25 cellular contexts compared by ENCODE assay signal in genomic region chr10:71721313-71721712, GRCh38. TPM values are rescaled to one million over a fixed set of nuclear protein-coding genes. Genes with fewer than 3 reads are reported as not detected.
DNase-seq lines count a peak whose midpoint lies in the region; ATAC-seq and TF ChIP-seq lines count a peak whose summit lies in the region.
"Had no signal": no experiment of that assay in that cellular context is flagged by ENCODE, and none has a peak within 500 bp of the region (broad histone marks: within the 10 kb centered on the region; RNA-seq: fewer than 3 reads in every experiment).

No MANE protein-coding gene starts in this region.

- H3K4me1 Mint-ChIP-seq in activated CD4-positive, alpha-beta T cell treated with anti-CD3 and anti-CD28 coated beads, Interleukin-2, amount 10 ng/mL, durations not matched to agents 7 days and 5 days = peaks cover 40% of the 10 kb centered on the region
- H3K4me1 Mint-ChIP-seq in activated CD4-positive, alpha-beta T cell treated with anti-CD3 and anti-CD28 coated beads for 36 hours = peaks cover 41% of the 10 kb centered on the region
- peaks cover 56% of the 10 kb centered on the region for H3K4me1 Mint-ChIP-seq in stimulated activated naive CD8-positive, alpha-beta T cell treated with anti-CD3 and anti-CD28 coated beads, Interleukin-15, Interleukin-2, amounts not matched to agents 100 ng/mL and 50 ng/mL, for 24 hours (ENCODE audit: low read depth)
- H3K4me1 Mint-ChIP-seq in stimulated activated naive CD8-positive, alpha-beta T cell treated with anti-CD3 and anti-CD28 coated beads, Interleukin-15, amount 100 ng/mL, for 72 hours = peaks cover 58% of the 10 kb centered on the region
- peaks cover 33% of the 10 kb centered on the region for H3K4me1 Mint-ChIP-seq in nephron

- CTCF ChIA-PET in activated CD4-positive, alpha-beta T cell treated with anti-CD3 and anti-CD28 coated beads, Interleukin-2, amount 10 ng/mL, durations not matched to agents 7 days and 5 days (lab: Charles Lee) = interaction anchor here (1.4 to 5.3 kb wide), 2 partner anchors 13 to 24 kb away, joined by 5 to 25 read pairs; no protein-coding TSS in a partner anchor
- CTCF ChIA-PET in activated CD4-positive, alpha-beta T cell treated with anti-CD3 and anti-CD28 coated beads for 36 hours (lab: Charles Lee) = interaction anchor here (1.2 to 2.3 kb wide), 2 partner anchors 8 to 13 kb away, joined by 3 to 15 read pairs; no protein-coding TSS in a partner anchor

- H3K36me3 Mint-ChIP-seq in activated CD4-positive, alpha-beta T cell treated with anti-CD3 and anti-CD28 coated beads, Interleukin-2, amount 10 ng/mL, durations not matched to agents 7 days and 5 days (ENCODE audit: low read depth) = peaks cover 2% of the 10 kb centered on the region
- peaks cover 6% of the 10 kb centered on the region for H3K36me3 Mint-ChIP-seq in activated CD4-positive, alpha-beta T cell treated with anti-CD3 and anti-CD28 coated beads for 36 hours (ENCODE audit: low read depth)
- H3K36me3 Mint-ChIP-seq in stimulated activated naive CD8-positive, alpha-beta T cell treated with anti-CD3 and anti-CD28 coated beads, Interleukin-15, Interleukin-2, amounts not matched to agents 100 ng/mL and 50 ng/mL, for 24 hours (ENCODE audit: low read depth) = no peaks in the 10 kb centered on the region
- H3K36me3 Mint-ChIP-seq in nephron (ENCODE audit: low read depth) = no peaks in the 10 kb centered on the region

- intact Hi-C loops in activated CD4-positive, alpha-beta T cell treated with anti-CD3 and anti-CD28 coated beads for 36 hours (cut with DNase I, micrococcal nuclease) = no loop called here

- POLR2A ChIA-PET in activated CD4-positive, alpha-beta T cell treated with anti-CD3 and anti-CD28 coated beads, Interleukin-2, amount 10 ng/mL, durations not matched to agents 7 days and 5 days (lab: Charles Lee) = no interaction called here
- POLR2A ChIA-PET in activated CD4-positive, alpha-beta T cell treated with anti-CD3 and anti-CD28 coated beads for 36 hours (lab: Charles Lee) = no interaction called here

- no peak for DNase-seq in activated CD4-positive, alpha-beta T cell treated with anti-CD3 and anti-CD28 coated beads, Interleukin-2, amount 10 ng/mL, durations not matched to agents 7 days and 5 days
- no peak for DNase-seq in activated CD4-positive, alpha-beta T cell treated with anti-CD3 and anti-CD28 coated beads for 36 hours
- no peak for DNase-seq in stimulated activated naive CD8-positive, alpha-beta T cell treated with anti-CD3 and anti-CD28 coated beads, Interleukin-15, amount 100 ng/mL, for 72 hours
- no peak for DNase-seq in SKM-1 treated with dmso at 0.1 percent for 144 hours (lab: John Stamatoyannopoulos, UW; ENCODE audit: unreplicated experiment)
- DNase-seq in stimulated activated CD4-positive, alpha-beta T cell treated with anti-CD3 and anti-CD28 coated beads, Interleukin-4, amount 100 ng/mL, for 1 hour = no peak
- DNase-seq: 8988T, COR-L47, DMS53, H7, Karpas-422, NCI-H1092, NCI-H1417 treated with DMSO at 0.1 percent for 48 hours, NCI-H187, NCI-H2081 treated with DMSO at 0.1 percent for 48 hours, NCI-H2171, NCI-H226, NCI-H510A, NCI-H69, SHP77 treated with DMSO at 0.1 percent for 48 hours had no signal

- H3K27me3 Mint-ChIP-seq in activated CD4-positive, alpha-beta T cell treated with anti-CD3 and anti-CD28 coated beads, Interleukin-2, amount 10 ng/mL, durations not matched to agents 7 days and 5 days = no peaks in the 10 kb centered on the region
- H3K27me3 Mint-ChIP-seq in activated CD4-positive, alpha-beta T cell treated with anti-CD3 and anti-CD28 coated beads for 36 hours = no peaks in the 10 kb centered on the region
- no peaks in the 10 kb centered on the region for H3K27me3 Mint-ChIP-seq in stimulated activated naive CD8-positive, alpha-beta T cell treated with anti-CD3 and anti-CD28 coated beads, Interleukin-15, Interleukin-2, amounts not matched to agents 100 ng/mL and 50 ng/mL, for 24 hours
- H3K27me3 Mint-ChIP-seq in stimulated activated naive CD8-positive, alpha-beta T cell treated with anti-CD3 and anti-CD28 coated beads, Interleukin-15, amount 100 ng/mL, for 72 hours = no peaks in the 10 kb centered on the region
- peaks cover 24% of the 10 kb centered on the region for H3K27me3 Mint-ChIP-seq in nephron (ENCODE audit: low read depth)
- H3K27me3 Mint-ChIP-seq: CD4-positive, alpha-beta memory T cell had no signal

- TF ChIP-seq CTCF in nephron (IDR thresholded peaks at IDR 0.05; ENCODE audit: unreplicated experiment in 3 of 3) = no peak

- ATAC-seq in activated CD4-positive, alpha-beta T cell treated with anti-CD3 and anti-CD28 coated beads for 36 hours = no peak
- no peak for ATAC-seq in stimulated activated naive CD8-positive, alpha-beta T cell treated with anti-CD3 and anti-CD28 coated beads, Interleukin-15, amount 100 ng/mL, for 72 hours
- ATAC-seq: Panc1 had no signal

- H3K9me3 Mint-ChIP-seq in activated CD4-positive, alpha-beta T cell treated with anti-CD3 and anti-CD28 coated beads, Interleukin-2, amount 10 ng/mL, durations not matched to agents 7 days and 5 days = no peaks in the 10 kb centered on the region
- H3K9me3 Mint-ChIP-seq in activated CD4-positive, alpha-beta T cell treated with anti-CD3 and anti-CD28 coated beads for 36 hours (ENCODE audit: low read depth) = no peaks in the 10 kb centered on the region
- no peaks in the 10 kb centered on the region for H3K9me3 Mint-ChIP-seq in stimulated activated naive CD8-positive, alpha-beta T cell treated with anti-CD3 and anti-CD28 coated beads, Interleukin-15, Interleukin-2, amounts not matched to agents 100 ng/mL and 50 ng/mL, for 24 hours
- H3K9me3 Mint-ChIP-seq in stimulated activated naive CD8-positive, alpha-beta T cell treated with anti-CD3 and anti-CD28 coated beads, Interleukin-15, amount 100 ng/mL, for 72 hours = no peaks in the 10 kb centered on the region
- no peaks in the 10 kb centered on the region for H3K9me3 Mint-ChIP-seq in nephron
- H3K9me3 Mint-ChIP-seq: CD4-positive, alpha-beta memory T cell had no signal

- peak overlapping the region; percentile 46 for H3K27ac Mint-ChIP-seq in activated CD4-positive, alpha-beta T cell treated with anti-CD3 and anti-CD28 coated beads, Interleukin-2, amount 10 ng/mL, durations not matched to agents 7 days and 5 days
- H3K27ac Mint-ChIP-seq in activated CD4-positive, alpha-beta T cell treated with anti-CD3 and anti-CD28 coated beads for 36 hours = no peak overlapping the region
- peak overlapping the region; percentile 26 for H3K27ac Mint-ChIP-seq in stimulated activated naive CD8-positive, alpha-beta T cell treated with anti-CD3 and anti-CD28 coated beads, Interleukin-15, Interleukin-2, amounts not matched to agents 100 ng/mL and 50 ng/mL, for 24 hours
- no peak overlapping the region for H3K27ac Mint-ChIP-seq in stimulated activated naive CD8-positive, alpha-beta T cell treated with anti-CD3 and anti-CD28 coated beads, Interleukin-15, amount 100 ng/mL, for 72 hours
- H3K27ac Mint-ChIP-seq in nephron = peak overlapping the region in 2 of 3 experiments; percentile 24 to 66

- H3K4me3 Mint-ChIP-seq in activated CD4-positive, alpha-beta T cell treated with anti-CD3 and anti-CD28 coated beads, Interleukin-2, amount 10 ng/mL, durations not matched to agents 7 days and 5 days = no peak overlapping the region
- H3K4me3 Mint-ChIP-seq in activated CD4-positive, alpha-beta T cell treated with anti-CD3 and anti-CD28 coated beads for 36 hours = no peak overlapping the region
- no peak overlapping the region for H3K4me3 Mint-ChIP-seq in stimulated activated naive CD8-positive, alpha-beta T cell treated with anti-CD3 and anti-CD28 coated beads, Interleukin-15, Interleukin-2, amounts not matched to agents 100 ng/mL and 50 ng/mL, for 24 hours
- H3K4me3 Mint-ChIP-seq in stimulated activated naive CD8-positive, alpha-beta T cell treated with anti-CD3 and anti-CD28 coated beads, Interleukin-15, amount 100 ng/mL, for 72 hours = no peak overlapping the region
- H3K4me3 Mint-ChIP-seq in nephron = no peak overlapping the region
- H3K4me3 Mint-ChIP-seq: CD4-positive, alpha-beta memory T cell had no signal

RNA-seq across cellular contexts. Expression of gene C10orf105, which starts 1.7 kb away (rescaled TPM):
- total RNA-seq in activated CD4-positive, alpha-beta T cell treated with anti-CD3 and anti-CD28 coated beads, Interleukin-2, amount 10 ng/mL, durations not matched to agents 7 days and 5 days = under 1 TPM; 0.52 to 0.71 TPM
- under 1 TPM; 0.34 to 0.40 TPM for total RNA-seq in activated CD4-positive, alpha-beta T cell treated with anti-CD3 and anti-CD28 coated beads for 36 hours
- total RNA-seq: Daoy, G401 had no signal

RNA-seq across cellular contexts. Expression of gene VSIR, which starts 52.0 kb away (rescaled TPM):
- total RNA-seq in activated CD4-positive, alpha-beta T cell treated with anti-CD3 and anti-CD28 coated beads, Interleukin-2, amount 10 ng/mL, durations not matched to agents 7 days and 5 days = 100 to 1,000 TPM; 120 to 148 TPM
- total RNA-seq in activated CD4-positive, alpha-beta T cell treated with anti-CD3 and anti-CD28 coated beads for 36 hours = 100 to 1,000 TPM in 1 of 2 experiments, 10 to 100 TPM in 1; 78.2 to 104 TPM

Comparison
In these comparisons a context has a peak if more than half of its experiments do, and no peak if none do; other contexts are left out.
1. H3K27ac Mint-ChIP-seq: peak in activated CD4-positive, alpha-beta T cell treated with anti-CD3 and anti-CD28 coated beads, Interleukin-2, amount 10 ng/mL, durations not matched to agents 7 days and 5 days (single experiment), stimulated activated naive CD8-positive, alpha-beta T cell treated with anti-CD3 and anti-CD28 coated beads, Interleukin-15, Interleukin-2, amounts not matched to agents 100 ng/mL and 50 ng/mL, for 24 hours (single experiment) and nephron (2 of 3); none in activated CD4-positive, alpha-beta T cell treated with anti-CD3 and anti-CD28 coated beads for 36 hours (single experiment) and stimulated activated naive CD8-positive, alpha-beta T cell treated with anti-CD3 and anti-CD28 coated beads, Interleukin-15, amount 100 ng/mL, for 72 hours (0 of 2).